In the genomic region with DNA sequence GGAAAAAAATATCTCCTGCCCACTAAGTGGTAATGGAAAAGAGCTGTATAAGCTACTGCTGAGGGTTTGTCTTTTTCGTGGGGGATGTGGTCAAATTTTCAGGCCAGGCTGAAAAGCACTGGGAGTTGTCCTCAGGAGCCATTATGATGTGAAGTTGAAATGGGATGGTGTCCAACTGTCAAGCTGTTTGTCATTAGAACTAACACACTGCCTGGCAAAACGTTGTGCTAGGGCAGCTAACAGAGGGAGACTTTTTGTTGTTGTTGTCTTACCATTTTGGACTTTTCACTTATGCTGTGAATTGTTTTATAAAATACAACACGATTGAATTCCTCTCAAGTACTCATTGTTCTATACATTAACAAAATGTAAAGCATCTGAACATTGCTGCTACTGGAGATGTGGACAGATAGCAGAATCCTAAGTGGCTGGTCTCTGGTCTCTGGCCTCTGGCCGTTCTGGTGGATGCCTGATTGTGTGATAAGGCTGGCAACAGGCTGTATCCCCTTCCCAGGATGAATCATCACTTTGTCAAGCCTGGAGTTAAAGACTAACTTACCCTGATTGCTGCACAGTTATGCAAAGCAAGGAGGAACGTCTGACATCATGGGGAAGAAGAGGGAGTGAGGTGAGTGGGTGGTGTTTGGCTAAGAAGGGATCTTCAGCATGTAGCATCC, we compare ENCODE assay signal across 8 cellular contexts. TPM values are rescaled to one million over a fixed set of nuclear protein-coding genes. Genes with fewer than 3 reads are reported as not detected.
DNase-seq lines count a peak whose midpoint lies in the region; ATAC-seq, FAIRE-seq and TF ChIP-seq lines count a peak whose summit lies in the region.

No MANE protein-coding gene starts in this region.

- H3K23me2 ChIP-seq in H9 (ENCODE audit: insufficient read length, low read depth, low read length, poor library complexity, severe bottlenecking), result peaks cover 12% of the 10 kb centered on the region

- TF ChIP-seq CTCF in AG04449 (IDR thresholded peaks at IDR 0.05; ENCODE audit: insufficient read depth, low read length, missing control alignments) (no peak), H9 (conservative IDR thresholded peaks at IDR 0.05) (no peak), GM13976 (IDR thresholded peaks at IDR 0.05; ENCODE audit: borderline replicate concordance, control extremely low read depth, extremely low read depth, insufficient read depth, missing control alignments) (no peak)

- H3T11ph ChIP-seq in H9 (ENCODE audit: low read length), result no peak overlapping the region

- no peak overlapping the region for H3K4ac ChIP-seq in H9 (ENCODE audit: low read depth, low read length)

- no peak for FAIRE-seq in small intestine (lab: Jason Lieb, UNC)

- H3K27ac Mint-ChIP-seq in H9, result peak overlapping the region in 1 of 3 experiments; percentile 11; a peak in 1 of 7 replicates

- peaks cover 0 to 1% (median 0%) of the 10 kb centered on the region in 3 experiments; a peak in 2 of 7 replicates for H3K36me3 Mint-ChIP-seq in H9 (ENCODE audit: insufficient read depth in 1 of 3, low read depth in 3 of 3)

- intact Hi-C loops in Right ventricle myocardium superior (cut with DNase I), result loop anchor here (10.0 kb wide), 1 partner anchor 117 kb away; no protein-coding TSS in a partner anchor

- H3K9me3 Mint-ChIP-seq in H9, result no peaks in the 10 kb centered on the region; a peak in 1 of 5 replicates

- POLR2A ChIA-PET in AG04449 (lab: Yijun Ruan, JAX), result interaction anchor here (0.9 to 1.9 kb wide), 5 partner anchors 29 to 240 kb away, joined by 3 to 4 read pairs (median 3); no protein-coding TSS in a partner anchor

- H3K4me2 ChIP-seq in H9 (ENCODE audit: insufficient read depth, insufficient read length, low read length), result peak overlapping the region; percentile 91

- H3K56ac ChIP-seq in H9 (ENCODE audit: insufficient read length, low read depth, low read length), result no peak overlapping the region

- WGBS in H9 (ENCODE audit: extremely low coverage, insufficient read length, low lambda C conversion rate), result no CpG with 5 or more reads among the region's 5 CpGs
- WGBS in small intestine, 3 donors, result 21 to 28% (median 26%) methylated on average over 5 of the region's 5 CpGs

- H3K27me3 ChIP-seq in H9 (ENCODE audit: insufficient read depth, low read length) (no peaks in the 10 kb centered on the region), small intestine (ENCODE audit: control insufficient read depth in 2 of 2, insufficient read depth in 2 of 2, low read length in 2 of 2) (no peaks in the 10 kb centered on the region)

- H3K4me1 Mint-ChIP-seq in H9, result peaks cover 50 to 58% of the 10 kb centered on the region in 2 experiments

- peak; percentile 84 for DNase-seq in AG04449 (ENCODE audit: low read depth, low spot score)
- DNase-seq in H9, result no peak
- peak; percentile 85 for DNase-seq in SK-N-DZ (ENCODE audit: low spot score)
- DNase-seq in Right ventricle myocardium superior, result no peak
- peak; percentile 86 for DNase-seq in small intestine
- DNase-seq in DMS114 treated with DMSO at 0.1 percent for 48 hours (lab: John Stamatoyannopoulos, UW; ENCODE audit: unreplicated experiment), result no peak
- DNase-seq in GF-D8 (lab: John Stamatoyannopoulos, UW), result no peak
- DNase-seq in GM13976 (ENCODE audit: low spot score), result no peak

- H3K23ac ChIP-seq in H9 (ENCODE audit: insufficient read length, low read depth, low read length), result no peak overlapping the region

- H3K4me3 Mint-ChIP-seq in H9, result peak overlapping the region; percentile 83 to 85; a peak in 4 of 5 replicates

- no peak overlapping the region for H2BK5ac ChIP-seq in H9 (ENCODE audit: insufficient read length, low read length)

- H3K9ac ChIP-seq in H9 (ENCODE audit: extremely low read depth, insufficient read length, low read length), result no peak overlapping the region

- in situ Hi-C loops in GM13976 (cut with MboI; ENCODE audit: low sequenced_read_pairs, unreplicated experiment), result no loop called here

- H3K27ac ChIP-seq in H9 (ENCODE audit: insufficient read length, low read depth, low read length) (no peak overlapping the region), small intestine (ENCODE audit: low read depth in 1 of 2, low read length in 1 of 2) (peak overlapping the region in 1 of 2 donors; percentile 85)

- H2BK20ac ChIP-seq in H9 (ENCODE audit: low read depth, low read length, poor library complexity, severe bottlenecking), result no peak overlapping the region

- H4K20me1 ChIP-seq in H9 (ENCODE audit: control insufficient read depth, insufficient read depth, insufficient read length), result no peaks in the 10 kb centered on the region

- H2BK120ac ChIP-seq in H9 (ENCODE audit: low read depth, low read length, poor library complexity, severe bottlenecking), result no peak overlapping the region

- H4K8ac ChIP-seq in H9 (replicated peaks; ENCODE audit: insufficient read length, low read depth, low read length), result no peak overlapping the region

- H4K91ac ChIP-seq in H9 (ENCODE audit: insufficient read length, low read depth, low read length), result no peak overlapping the region

- H3K36me3 ChIP-seq in small intestine (ENCODE audit: control insufficient read depth in 2 of 2, insufficient read depth in 2 of 2, low read length in 2 of 2), result no peaks in the 10 kb centered on the region

- H2BK12ac ChIP-seq in H9 (ENCODE audit: insufficient read length, low read depth, low read length), result no peak overlapping the region

- H3K9me3 ChIP-seq in H9 (ENCODE audit: control insufficient read depth, low read depth, low read length) (no peaks in the 10 kb centered on the region), small intestine (ENCODE audit: control insufficient read depth, low read depth) (no peaks in the 10 kb centered on the region)

- CTCF ChIA-PET in AG04449 (lab: Yijun Ruan, JAX), result interaction anchor here (0.9 to 5.3 kb wide), 11 partner anchors 13 to 254 kb away, joined by 3 to 43 read pairs (median 3); no protein-coding TSS in a partner anchor

- H4K5ac ChIP-seq in H9 (ENCODE audit: insufficient read length, low read depth, low read length), result no peak overlapping the region

- H3K4me3 ChIP-seq in AG04449 (ENCODE audit: low read depth, low read length) (peak overlapping the region; percentile 93), small intestine (ENCODE audit: low read depth in 1 of 2, low read length in 2 of 2) (no peak overlapping the region)

- H2AFZ ChIP-seq in H9 (ENCODE audit: low read length), result no peak overlapping the region

- H2AK5ac ChIP-seq in H9 (ENCODE audit: insufficient read length, low read length), result no peak overlapping the region

- no peak overlapping the region for H3K14ac ChIP-seq in H9 (ENCODE audit: insufficient read depth, low read length)

- peaks cover 41% of the 10 kb centered on the region; the same call in 1 of the 2 replicates for H3K79me2 ChIP-seq in H9 (ENCODE audit: insufficient read depth, low read length)

- H3K4me1 ChIP-seq in H9 (ENCODE audit: insufficient read depth, low read length) (peaks cover 27% of the 10 kb centered on the region; the same call in 1 of the 2 replicates), small intestine (ENCODE audit: control insufficient read depth in 2 of 2, insufficient read depth in 1 of 2, low read depth in 1 of 2, low read length in 1 of 2) (peaks cover 5 to 10% of the 10 kb centered on the region in 2 donors)

- H3K79me1 ChIP-seq in H9 (ENCODE audit: insufficient read depth, low read depth, low read length, poor library complexity, severe bottlenecking), result peaks cover 9% of the 10 kb centered on the region

- peaks cover 18% of the 10 kb centered on the region for H3K27me3 Mint-ChIP-seq in H9 (ENCODE audit: low read depth)

- H3K18ac ChIP-seq in H9 (ENCODE audit: insufficient read length, low read depth, low read length), result no peak overlapping the region

- ATAC-seq in Right ventricle myocardium superior (ENCODE audit: poor library complexity), result peak; percentile 33

- H2BK15ac ChIP-seq in H9 (ENCODE audit: low read depth, low read length), result no peak overlapping the region

RNA-seq across cellular contexts. Expression of a gene that starts 2.3 kb away (rescaled TPM):
- total RNA-seq in H9 (2021) (43.2 and 51.4 TPM in 2 replicates), Right ventricle myocardium superior (16.8 TPM)
- 68.1 and 73.9 TPM in 2 replicates for polyA plus RNA-seq in SK-N-DZ (2014; cell fraction: cytosol; rRNA removed)
- polyA plus RNA-seq in SK-N-DZ (2014; cell fraction: nucleus; rRNA removed), result 80.6 and 87.8 TPM in 2 replicates
- polyA plus RNA-seq in small intestine, result 10 to 100 TPM in 1 of 3 donors, 1 to 10 TPM in 2; 8.1 to 17.1 (median 8.6) TPM

Comparison
In these comparisons a context has a peak if more than half of its experiments do, and no peak if none do; other contexts are left out.
1. DNase-seq: peak in AG04449 (single experiment), SK-N-DZ (single experiment) and small intestine (single experiment); none in H9 (single experiment), Right ventricle myocardium superior (single experiment), DMS114 treated with DMSO at 0.1 percent for 48 hours (single experiment), GF-D8 (single experiment) and GM13976 (single experiment).